Comparison of ENCODE assay signal across 8 cellular contexts in genomic region chr6:131029661-131030297, GRCh38. TPM values are rescaled to one million over a fixed set of nuclear protein-coding genes. Genes with fewer than 3 reads are reported as not detected.
A peak's percentile ranks its signal among the peaks of the same experiment; 100 is the strongest.
DNase-seq lines count a peak whose midpoint lies in the region; ATAC-seq and TF ChIP-seq lines count a peak whose summit lies in the region.

No MANE protein-coding gene starts in this region.

- no peak overlapping the region for H3K4me3 ChIP-seq in GM12865 (ENCODE audit: low read depth, low read length)
- no peak overlapping the region for H3K4me3 ChIP-seq in iPS-20b (ENCODE audit: low read length)

- no peaks in the 10 kb centered on the region for H3K9me3 ChIP-seq in iPS-20b (ENCODE audit: insufficient read depth, low read depth, low read length)

- ATAC-seq in GM21825 (IDR thresholded peaks at IDR 0.05; ENCODE audit: unreplicated experiment) = peak; percentile 93

- H3K9ac ChIP-seq in iPS-20b (ENCODE audit: low read depth, low read length) = no peak overlapping the region

- H3K36me3 ChIP-seq in iPS-20b (ENCODE audit: insufficient read depth, low read depth, low read length) = no peaks in the 10 kb centered on the region

- H3K27me3 ChIP-seq in iPS-20b (ENCODE audit: insufficient read depth, low read length) = no peaks in the 10 kb centered on the region

- 0 out of 2 replicates have a peak, but pooled peaks cover 10% of the 10 kb centered on the region for H3K4me1 ChIP-seq in iPS-20b (ENCODE audit: insufficient read depth, low read length)

- H3K27ac ChIP-seq in iPS-20b (ENCODE audit: low read length) = peak overlapping the region; percentile 18

- DNase-seq in GM12865 (ENCODE audit: low read depth) = peak; percentile 57
- DNase-seq in LHCN-M2 (ENCODE audit: low read depth) = peak; percentile 51
- DNase-seq in activated CD4-positive, alpha-beta T cell treated with anti-CD3 and anti-CD28 coated beads, Interleukin-2, amount 50 U/mL, for 48 hours = no peak
- no peak for DNase-seq in HPDE6-E6E7 (ENCODE audit: extremely low spot score)
- DNase-seq in central memory CD4-positive, alpha-beta T cell = no peak
- DNase-seq in NK-92 (lab: John Stamatoyannopoulos, UW; ENCODE audit: unreplicated experiment) = no peak

- no peak for TF ChIP-seq CTCF in GM12865 (IDR thresholded peaks at IDR 0.05; ENCODE audit: insufficient read depth, low read depth, low read length, missing control alignments)

RNA-seq across cellular contexts. Expression of gene EPB41L2, which starts 33.3 kb away (rescaled TPM):
- 18.1 and 26.2 TPM in 2 replicates for total RNA-seq in LHCN-M2 (2014; rRNA removed)
- polyA plus RNA-seq in LHCN-M2 (2012) = 28.0 TPM

Comparison
In these comparisons a context has a peak if more than half of its experiments do, and no peak if none do; other contexts are left out.
1. DNase-seq: peak in GM12865 (single experiment) and LHCN-M2 (single experiment); none in activated CD4-positive, alpha-beta T cell treated with anti-CD3 and anti-CD28 coated beads, Interleukin-2, amount 50 U/mL, for 48 hours (0 of 2), HPDE6-E6E7 (single experiment), central memory CD4-positive, alpha-beta T cell (single experiment) and NK-92 (single experiment).